ENCODE assay signal across 1 cellular context in genomic region chr19:18161691-18162039, GRCh38.
TF ChIP-seq lines count a peak whose summit lies in the region.

No MANE protein-coding gene starts in this region.

TF ChIP-seq in H1, 55 proteins besides CTCF, POLR2A, EP300 and RAD21:
- TF ChIP-seq ASH2L (IDR thresholded peaks at IDR 0.05; ENCODE audit: low read length) (no peak), SIRT6 (IDR thresholded peaks at IDR 0.05; ENCODE audit: low read length) (no peak), CEBPB (IDR thresholded peaks at IDR 0.05; ENCODE audit: low read depth, low read length) (no peak), HDAC2 (IDR thresholded peaks at IDR 0.05; ENCODE audit: borderline replicate concordance in 1 of 2, low read depth in 2 of 2, low read length in 2 of 2) (no peak), KDM1A (IDR thresholded peaks at IDR 0.05; ENCODE audit: borderline replicate concordance, low read length) (no peak), MAFK (IDR thresholded peaks at IDR 0.05; ENCODE audit: low read depth, low read length) (no peak), SAP30 (IDR thresholded peaks at IDR 0.05; ENCODE audit: insufficient read depth, insufficient replicate concordance, low read length) (no peak), EGR1 (IDR thresholded peaks at IDR 0.05; ENCODE audit: borderline replicate concordance, low read depth, low read length) (no peak), ATF3 (IDR thresholded peaks at IDR 0.05; ENCODE audit: insufficient read depth, low read depth, low read length) (no peak)
TF ChIP-seq in H1: peak in this region for 0.
